In genomic region chr5:76192837-76193236, GRCh38 we compare ENCODE assay signal across 19 cellular contexts.
DNase-seq lines count a peak whose midpoint lies in the region; ATAC-seq and TF ChIP-seq lines count a peak whose summit lies in the region.
"Had no signal": no experiment of that assay in that cellular context is flagged by ENCODE, and none has a peak within 500 bp of the region (broad histone marks: within the 10 kb centered on the region; RNA-seq: fewer than 3 reads in every experiment).

No MANE protein-coding gene starts in this region.

- CTCF ChIA-PET in SK-N-SH (lab: Yijun Ruan, JAX), result interaction anchor here (1.5 to 3.8 kb wide), 2 partner anchors 17 to 18 kb away, joined by 4 to 14 read pairs; no protein-coding TSS in a partner anchor
- CTCF ChIA-PET in WTC11 (lab: Charles Lee), result interaction anchor here (1.4 to 2.5 kb wide), 4 partner anchors 9 to 307 kb away, joined by 3 to 12 read pairs (median 8); no protein-coding TSS in a partner anchor

- no peak for TF ChIP-seq CTCF in SK-N-SH (IDR thresholded peaks at IDR 0.05)
- no peak for TF ChIP-seq CTCF in WTC11 (IDR thresholded peaks at IDR 0.05)
- TF ChIP-seq CTCF in nephron progenitor cell (IDR thresholded peaks at IDR 0.05), result no peak

- no peak overlapping the region for H3K4me3 ChIP-seq in SK-N-SH (ENCODE audit: low read depth in 2 of 2, low read length in 1 of 2)
- H3K4me3 ChIP-seq: BLaER1, GM12878, K562 had no signal

- no peaks in the 10 kb centered on the region for H3K9me2 ChIP-seq in SK-N-SH

- no peak overlapping the region for H2AFZ ChIP-seq in SK-N-SH (ENCODE audit: low read depth)

- no peaks in the 10 kb centered on the region for H3K27me3 ChIP-seq in SK-N-SH (ENCODE audit: insufficient read depth)
- H3K27me3 ChIP-seq: BLaER1 had no signal

- H3K4me1 Mint-ChIP-seq in WTC11, result peaks cover 38% of the 10 kb centered on the region
- no peaks in the 10 kb centered on the region for H3K4me1 Mint-ChIP-seq in nephron progenitor cell
- no peaks in the 10 kb centered on the region for H3K4me1 Mint-ChIP-seq in activated T-cell treated with anti-CD3 and anti-CD28 coated beads, Interleukin-2, amount 50 U/mL, for 24 hours (ENCODE audit: low read depth)
- H3K4me1 Mint-ChIP-seq: CD4-positive, alpha-beta memory T cell had no signal

- TF ChIP-seq RAD21 in SK-N-SH (IDR thresholded peaks at IDR 0.05; ENCODE audit: low read length), result no peak

- H4K20me1 ChIP-seq in SK-N-SH (ENCODE audit: insufficient read depth), result no peaks in the 10 kb centered on the region
- H4K20me1 ChIP-seq: BLaER1 had no signal

- H3K4me3 Mint-ChIP-seq in WTC11, result no peak overlapping the region
- no peak overlapping the region for H3K4me3 Mint-ChIP-seq in nephron progenitor cell
- H3K4me3 Mint-ChIP-seq in activated T-cell treated with anti-CD3 and anti-CD28 coated beads, Interleukin-2, amount 50 U/mL, for 24 hours, result no peak overlapping the region
- H3K4me3 Mint-ChIP-seq: CD14-positive monocyte; CD4-positive, alpha-beta memory T cell had no signal

- no peaks in the 10 kb centered on the region for H3K27me3 Mint-ChIP-seq in WTC11 (ENCODE audit: low read depth)
- H3K27me3 Mint-ChIP-seq in nephron progenitor cell (ENCODE audit: low read depth, poor library complexity), result peaks cover 5% of the 10 kb centered on the region
- H3K27me3 Mint-ChIP-seq in activated T-cell treated with anti-CD3 and anti-CD28 coated beads, Interleukin-2, amount 50 U/mL, for 24 hours, result peaks cover 5% of the 10 kb centered on the region

- no peak for TF ChIP-seq EP300 in SK-N-SH (IDR thresholded peaks at IDR 0.05; ENCODE audit: borderline replicate concordance in 1 of 2, low read depth in 1 of 2, low read length in 1 of 2)

- H3K9me3 ChIP-seq in SK-N-SH, result no peaks in the 10 kb centered on the region
- H3K9me3 ChIP-seq: BLaER1 had no signal

- H3K4me1 ChIP-seq in SK-N-SH (ENCODE audit: control insufficient read depth in 1 of 2, insufficient read depth in 2 of 2, low read depth in 1 of 2, low read length in 1 of 2), result peaks cover 0 to 10% of the 10 kb centered on the region in 2 experiments; a peak in 1 of 4 replicates
- H3K4me1 ChIP-seq: BLaER1 had no signal

- no peak overlapping the region for H3K9ac ChIP-seq in SK-N-SH
- H3K9ac ChIP-seq: BLaER1 had no signal

- DNase-seq in SK-N-SH (no peak), NCI-H82 (lab: John Stamatoyannopoulos, UW) (peak; percentile 85), WTC11 (ENCODE audit: low spot score) (no peak), nephron progenitor cell (no peak), GM03348 (ENCODE audit: low spot score) (no peak)
- no peak for DNase-seq in effector CD8-positive, alpha-beta T cell (lab: John Stamatoyannopoulos, UW)
- DNase-seq in activated T-cell treated with anti-CD3 and anti-CD28 coated beads, Interleukin-2, amount 50 U/mL, for 24 hours, result no peak
- DNase-seq: 8988T; CD4-positive, alpha-beta memory T cell; DMS153; DMS79; GF-D8; IMR-90 had no signal

- H3K27ac ChIP-seq in SK-N-SH (ENCODE audit: low read depth in 2 of 2, low read length in 1 of 2), result peak overlapping the region in 1 of 2 experiments; percentile 50; a peak in 1 of 4 replicates
- H3K27ac ChIP-seq: BLaER1 had no signal

- H3K36me3 Mint-ChIP-seq in WTC11 (no peaks in the 10 kb centered on the region), nephron progenitor cell (ENCODE audit: low read depth) (no peaks in the 10 kb centered on the region)
- no peaks in the 10 kb centered on the region for H3K36me3 Mint-ChIP-seq in activated T-cell treated with anti-CD3 and anti-CD28 coated beads, Interleukin-2, amount 50 U/mL, for 24 hours (ENCODE audit: low read depth)
- H3K36me3 Mint-ChIP-seq: CD14-positive monocyte had no signal

- peaks cover 0 to 3% of the 10 kb centered on the region in 2 experiments for H3K36me3 ChIP-seq in SK-N-SH (replicated peaks in 1 of 2; ENCODE audit: control insufficient read depth in 1 of 2, insufficient read depth in 2 of 2, low read length in 1 of 2)
- H3K36me3 ChIP-seq: BLaER1 had no signal

- 34% methylated on average over 5 of the region's 5 CpGs for WGBS in SK-N-SH (ENCODE audit: low lambda C conversion rate)

- POLR2A ChIA-PET in SK-N-SH (lab: Yijun Ruan, JAX) (no interaction called here), WTC11 (lab: Charles Lee) (no interaction called here)

- H3K27ac Mint-ChIP-seq in WTC11, result peak overlapping the region; percentile 34; the same call in 1 of the 2 replicates
- peak overlapping the region; percentile 22 for H3K27ac Mint-ChIP-seq in nephron progenitor cell
- no peak overlapping the region for H3K27ac Mint-ChIP-seq in activated T-cell treated with anti-CD3 and anti-CD28 coated beads, Interleukin-2, amount 50 U/mL, for 24 hours
- H3K27ac Mint-ChIP-seq: CD14-positive monocyte had no signal

- no peaks in the 10 kb centered on the region for H3K79me2 ChIP-seq in SK-N-SH (ENCODE audit: insufficient read depth)

- H3F3A ChIP-seq in SK-N-SH (replicated peaks; ENCODE audit: insufficient read depth), result no peaks in the 10 kb centered on the region

- ATAC-seq in SK-N-SH treated with all-trans-retinoic acid at 6 μM for 48 hours (no peak), WTC11 (no peak)
- ATAC-seq: GM12878, HCT116, K562 had no signal

- no peak overlapping the region for H3K4me2 ChIP-seq in SK-N-SH
- H3K4me2 ChIP-seq: BLaER1 had no signal

- H3K9me3 Mint-ChIP-seq in WTC11 (no peaks in the 10 kb centered on the region), nephron progenitor cell (no peaks in the 10 kb centered on the region)
- H3K9me3 Mint-ChIP-seq in activated T-cell treated with anti-CD3 and anti-CD28 coated beads, Interleukin-2, amount 50 U/mL, for 24 hours, result no peaks in the 10 kb centered on the region

TF ChIP-seq in SK-N-SH treated with all-trans-retinoic acid at 6 μM for 48 hours, 23 proteins besides CTCF, POLR2A, EP300 and RAD21:
- no peak for TF ChIP-seq SNAI2 (CRISPR knock-in tag; IDR thresholded peaks at IDR 0.05)
- no peak for TF ChIP-seq CSRNP3 (CRISPR knock-in tag; IDR thresholded peaks at IDR 0.05)
- TF ChIP-seq ZNF70 (CRISPR knock-in tag; IDR thresholded peaks at IDR 0.05), result peak; percentile 78

TF ChIP-seq in SK-N-SH, 30 proteins besides CTCF, POLR2A, EP300 and RAD21:
- TF ChIP-seq TEAD4 (IDR thresholded peaks at IDR 0.05; ENCODE audit: borderline replicate concordance, insufficient read depth) (no peak), FOSL2 (IDR thresholded peaks at IDR 0.05; ENCODE audit: borderline replicate concordance, low read depth) (no peak), PBX3 (IDR thresholded peaks at IDR 0.05) (no peak), FOXJ3 (CRISPR knock-in tag; IDR thresholded peaks at IDR 0.05) (no peak)
- TF ChIP-seq, protein P1, sequence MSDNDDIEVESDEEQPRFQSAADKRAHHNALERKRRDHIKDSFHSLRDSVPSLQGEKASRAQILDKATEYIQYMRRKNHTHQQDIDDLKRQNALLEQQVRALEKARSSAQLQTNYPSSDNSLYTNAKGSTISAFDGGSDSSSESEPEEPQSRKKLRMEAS (IDR thresholded peaks at IDR 0.05; ENCODE audit: low read depth), result no peak
TF ChIP-seq in SK-N-SH: peak in this region for 0.

TF ChIP-seq in WTC11, 78 proteins besides CTCF, POLR2A, EP300 and RAD21 (continues in another document):
- TF ChIP-seq CREM (CRISPR knock-in tag; IDR thresholded peaks at IDR 0.05), result no peak
- TF ChIP-seq, protein P2, sequence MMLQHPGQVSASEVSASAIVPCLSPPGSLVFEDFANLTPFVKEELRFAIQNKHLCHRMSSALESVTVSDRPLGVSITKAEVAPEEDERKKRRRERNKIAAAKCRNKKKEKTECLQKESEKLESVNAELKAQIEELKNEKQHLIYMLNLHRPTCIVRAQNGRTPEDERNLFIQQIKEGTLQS (CRISPR knock-in tag; conservative IDR thresholded peaks at IDR 0.05), result no peak
- no peak for TF ChIP-seq MLX (CRISPR knock-in tag; IDR thresholded peaks at IDR 0.05)
- TF ChIP-seq CBFB (CRISPR knock-in tag; IDR thresholded peaks at IDR 0.05; ENCODE audit: low read depth), result no peak
- no peak for TF ChIP-seq ZNF281 (CRISPR knock-in tag; IDR thresholded peaks at IDR 0.05)
- TF ChIP-seq ZNF263 (CRISPR knock-in tag; IDR thresholded peaks at IDR 0.05; ENCODE audit: low read depth), result no peak
- no peak for TF ChIP-seq OVOL2 (CRISPR knock-in tag; IDR thresholded peaks at IDR 0.05; ENCODE audit: borderline replicate concordance)
- no peak for TF ChIP-seq ZNF396 (CRISPR knock-in tag; IDR thresholded peaks at IDR 0.05; ENCODE audit: borderline replicate concordance)
- no peak for TF ChIP-seq ZNF416 (CRISPR knock-in tag; IDR thresholded peaks at IDR 0.05)
